Comparison of ENCODE assay signal across 9 cellular contexts in genomic region chr1:206490643-206491421, GRCh38. TPM values are rescaled to one million over a fixed set of nuclear protein-coding genes. Genes with fewer than 3 reads are reported as not detected.
A peak's percentile ranks its signal among the peaks of the same experiment; 100 is the strongest.
DNase-seq lines count a peak whose midpoint lies in the region; ATAC-seq and FAIRE-seq lines count a peak whose summit lies in the region.
"Had no signal": no experiment of that assay in that cellular context is flagged by ENCODE, and none has a peak within 500 bp of the region (broad histone marks: within the 10 kb centered on the region; RNA-seq: fewer than 3 reads in every experiment).

No MANE protein-coding gene starts in this region.

- no peak overlapping the region for H3K4me3 Mint-ChIP-seq in activated CD4-positive, alpha-beta T cell treated with anti-CD3 and anti-CD28 coated beads for 36 hours
- H3K4me3 Mint-ChIP-seq in activated CD4-positive, alpha-beta T cell treated with anti-CD3 and anti-CD28 coated beads, Interleukin-2, amount 10 ng/mL, durations not matched to agents 7 days and 5 days, result no peak overlapping the region
- no peak overlapping the region for H3K4me3 Mint-ChIP-seq in T-helper 2 cell treated with Interferon-gamma antibody and Interleukin-4, amounts not matched to agents 5 μg/mL and 100 μg/mL, for 36 hours
- H3K4me3 Mint-ChIP-seq: activated CD4-positive, alpha-beta T cell treated with anti-CD3 and anti-CD28 coated beads, Interleukin-2, amount 10 ng/mL, durations not matched to agents 24 days and 14 days had no signal

- H3K27me3 Mint-ChIP-seq in activated CD4-positive, alpha-beta T cell treated with anti-CD3 and anti-CD28 coated beads for 36 hours, result no peaks in the 10 kb centered on the region
- H3K27me3 Mint-ChIP-seq in activated CD4-positive, alpha-beta T cell treated with anti-CD3 and anti-CD28 coated beads, Interleukin-2, amount 10 ng/mL, durations not matched to agents 7 days and 5 days, result no peaks in the 10 kb centered on the region
- no peaks in the 10 kb centered on the region for H3K27me3 Mint-ChIP-seq in T-helper 2 cell treated with Interferon-gamma antibody and Interleukin-4, amounts not matched to agents 5 μg/mL and 100 μg/mL, for 36 hours (ENCODE audit: low read depth)
- H3K27me3 Mint-ChIP-seq: activated CD4-positive, alpha-beta T cell treated with anti-CD3 and anti-CD28 coated beads, Interleukin-2, amount 10 ng/mL, durations not matched to agents 24 days and 14 days had no signal

- DNase-seq in activated CD4-positive, alpha-beta T cell treated with anti-CD3 and anti-CD28 coated beads for 36 hours, result no peak
- no peak for DNase-seq in activated CD4-positive, alpha-beta T cell treated with anti-CD3 and anti-CD28 coated beads, Interleukin-2, amount 10 ng/mL, durations not matched to agents 7 days and 5 days
- DNase-seq in RCC 7860 (ENCODE audit: low spot score), result peak; percentile 35
- DNase-seq in astrocyte of the hippocampus (ENCODE audit: low read depth, low spot score), result peak; percentile 23
- DNase-seq in non-pigmented ciliary epithelial cell (ENCODE audit: low read depth), result peak; percentile 67
- DNase-seq in NCI-H1417 treated with DMSO at 0.1 percent for 48 hours (lab: John Stamatoyannopoulos, UW), result no peak
- no peak for DNase-seq in T-helper 2 cell treated with Interferon-gamma antibody and Interleukin-4, amounts not matched to agents 5 μg/mL and 100 μg/mL, for 36 hours (ENCODE audit: low spot score)

- H3K9me3 Mint-ChIP-seq in activated CD4-positive, alpha-beta T cell treated with anti-CD3 and anti-CD28 coated beads for 36 hours (ENCODE audit: low read depth), result no peaks in the 10 kb centered on the region
- no peaks in the 10 kb centered on the region for H3K9me3 Mint-ChIP-seq in activated CD4-positive, alpha-beta T cell treated with anti-CD3 and anti-CD28 coated beads, Interleukin-2, amount 10 ng/mL, durations not matched to agents 7 days and 5 days
- no peaks in the 10 kb centered on the region for H3K9me3 Mint-ChIP-seq in T-helper 2 cell treated with Interferon-gamma antibody and Interleukin-4, amounts not matched to agents 5 μg/mL and 100 μg/mL, for 36 hours
- H3K9me3 Mint-ChIP-seq: activated CD4-positive, alpha-beta T cell treated with anti-CD3 and anti-CD28 coated beads, Interleukin-2, amount 10 ng/mL, durations not matched to agents 24 days and 14 days had no signal

- POLR2A ChIA-PET in activated CD4-positive, alpha-beta T cell treated with anti-CD3 and anti-CD28 coated beads for 36 hours (lab: Charles Lee), result interaction anchor here (0.6 to 0.8 kb wide), 2 partner anchors 9 to 121 kb away, joined by 4 to 7 read pairs; partner anchors contain the start of gene EIF2D
- POLR2A ChIA-PET in activated CD4-positive, alpha-beta T cell treated with anti-CD3 and anti-CD28 coated beads, Interleukin-2, amount 10 ng/mL, durations not matched to agents 7 days and 5 days (lab: Charles Lee), result no interaction called here

- CTCF ChIA-PET in activated CD4-positive, alpha-beta T cell treated with anti-CD3 and anti-CD28 coated beads for 36 hours (lab: Charles Lee), result interaction anchor here (0.5 to 4.4 kb wide), 40 partner anchors 9 to 1257 kb away, joined by 3 to 70 read pairs (median 4); partner anchors contain the start of genes DYRK3 and IKBKE
- CTCF ChIA-PET in activated CD4-positive, alpha-beta T cell treated with anti-CD3 and anti-CD28 coated beads, Interleukin-2, amount 10 ng/mL, durations not matched to agents 7 days and 5 days (lab: Charles Lee), result interaction anchor here (0.6 to 2.6 kb wide), 28 partner anchors 8 to 182 kb away, joined by 3 to 19 read pairs (median 4); partner anchors contain the start of gene EIF2D

- no peak for ATAC-seq in activated CD4-positive, alpha-beta T cell treated with anti-CD3 and anti-CD28 coated beads for 36 hours
- ATAC-seq in HG03460 (IDR thresholded peaks at IDR 0.05; ENCODE audit: unreplicated experiment), result no peak

- H3K36me3 Mint-ChIP-seq in activated CD4-positive, alpha-beta T cell treated with anti-CD3 and anti-CD28 coated beads for 36 hours (ENCODE audit: low read depth), result peaks cover 29% of the 10 kb centered on the region
- H3K36me3 Mint-ChIP-seq in activated CD4-positive, alpha-beta T cell treated with anti-CD3 and anti-CD28 coated beads, Interleukin-2, amount 10 ng/mL, durations not matched to agents 7 days and 5 days (ENCODE audit: low read depth), result peaks cover 58% of the 10 kb centered on the region
- H3K36me3 Mint-ChIP-seq in T-helper 2 cell treated with Interferon-gamma antibody and Interleukin-4, amounts not matched to agents 5 μg/mL and 100 μg/mL, for 36 hours (ENCODE audit: low read depth), result peaks cover 57% of the 10 kb centered on the region

- H3K4me1 Mint-ChIP-seq in activated CD4-positive, alpha-beta T cell treated with anti-CD3 and anti-CD28 coated beads for 36 hours, result no peaks in the 10 kb centered on the region
- peaks cover 18% of the 10 kb centered on the region for H3K4me1 Mint-ChIP-seq in activated CD4-positive, alpha-beta T cell treated with anti-CD3 and anti-CD28 coated beads, Interleukin-2, amount 10 ng/mL, durations not matched to agents 7 days and 5 days
- peaks cover 8% of the 10 kb centered on the region for H3K4me1 Mint-ChIP-seq in T-helper 2 cell treated with Interferon-gamma antibody and Interleukin-4, amounts not matched to agents 5 μg/mL and 100 μg/mL, for 36 hours (ENCODE audit: low read depth)

- intact Hi-C loops in activated CD4-positive, alpha-beta T cell treated with anti-CD3 and anti-CD28 coated beads for 36 hours (cut with DNase I, micrococcal nuclease), result loop anchor here (1.0 to 5.0 kb wide), 3 partner anchors 91 to 173 kb away; no protein-coding TSS in a partner anchor

- peak overlapping the region; percentile 9 for H3K27ac Mint-ChIP-seq in activated CD4-positive, alpha-beta T cell treated with anti-CD3 and anti-CD28 coated beads for 36 hours
- H3K27ac Mint-ChIP-seq in activated CD4-positive, alpha-beta T cell treated with anti-CD3 and anti-CD28 coated beads, Interleukin-2, amount 10 ng/mL, durations not matched to agents 7 days and 5 days, result no peak overlapping the region
- H3K27ac Mint-ChIP-seq in T-helper 2 cell treated with Interferon-gamma antibody and Interleukin-4, amounts not matched to agents 5 μg/mL and 100 μg/mL, for 36 hours, result no peak overlapping the region
- H3K27ac Mint-ChIP-seq: activated CD4-positive, alpha-beta T cell treated with anti-CD3 and anti-CD28 coated beads, Interleukin-2, amount 10 ng/mL, durations not matched to agents 24 days and 14 days had no signal

- no peak for FAIRE-seq in RCC 7860 (lab: Jason Lieb, UNC)

RNA-seq across cellular contexts. Expression of gene RASSF5, which starts 16.5 kb away (rescaled TPM):
- 100 to 1,000 TPM; 223 to 239 TPM for total RNA-seq in activated CD4-positive, alpha-beta T cell treated with anti-CD3 and anti-CD28 coated beads for 36 hours
- total RNA-seq in activated CD4-positive, alpha-beta T cell treated with anti-CD3 and anti-CD28 coated beads, Interleukin-2, amount 10 ng/mL, durations not matched to agents 7 days and 5 days, result 100 to 1,000 TPM; 185 to 201 TPM

RNA-seq across cellular contexts. Expression of gene IKBKE, which starts 20.6 kb away (rescaled TPM):
- 10 to 100 TPM; 15.3 to 17.2 TPM for total RNA-seq in activated CD4-positive, alpha-beta T cell treated with anti-CD3 and anti-CD28 coated beads for 36 hours
- 10 to 100 TPM; 72.6 to 85.1 TPM for total RNA-seq in activated CD4-positive, alpha-beta T cell treated with anti-CD3 and anti-CD28 coated beads, Interleukin-2, amount 10 ng/mL, durations not matched to agents 7 days and 5 days

Comparison
In these comparisons a context has a peak if more than half of its experiments do, and no peak if none do; other contexts are left out.
1. RNA of gene IKBKE, which starts 20.6 kb away (total RNA-seq): 72.6 to 85.1 TPM in activated CD4-positive, alpha-beta T cell treated with anti-CD3 and anti-CD28 coated beads, Interleukin-2, amount 10 ng/mL, durations not matched to agents 7 days and 5 days; 15.3 to 17.2 TPM in activated CD4-positive, alpha-beta T cell treated with anti-CD3 and anti-CD28 coated beads for 36 hours; every median in the first group is over 4 times any median in the second.
2. DNase-seq: peak in RCC 7860 (single experiment), astrocyte of the hippocampus (single experiment) and non-pigmented ciliary epithelial cell (single experiment); none in activated CD4-positive, alpha-beta T cell treated with anti-CD3 and anti-CD28 coated beads for 36 hours (single experiment), activated CD4-positive, alpha-beta T cell treated with anti-CD3 and anti-CD28 coated beads, Interleukin-2, amount 10 ng/mL, durations not matched to agents 7 days and 5 days (single experiment), NCI-H1417 treated with DMSO at 0.1 percent for 48 hours (single experiment) and T-helper 2 cell treated with Interferon-gamma antibody and Interleukin-4, amounts not matched to agents 5 μg/mL and 100 μg/mL, for 36 hours (single experiment).